ENCODE assay signal across 12 cellular contexts in the genomic region with DNA sequence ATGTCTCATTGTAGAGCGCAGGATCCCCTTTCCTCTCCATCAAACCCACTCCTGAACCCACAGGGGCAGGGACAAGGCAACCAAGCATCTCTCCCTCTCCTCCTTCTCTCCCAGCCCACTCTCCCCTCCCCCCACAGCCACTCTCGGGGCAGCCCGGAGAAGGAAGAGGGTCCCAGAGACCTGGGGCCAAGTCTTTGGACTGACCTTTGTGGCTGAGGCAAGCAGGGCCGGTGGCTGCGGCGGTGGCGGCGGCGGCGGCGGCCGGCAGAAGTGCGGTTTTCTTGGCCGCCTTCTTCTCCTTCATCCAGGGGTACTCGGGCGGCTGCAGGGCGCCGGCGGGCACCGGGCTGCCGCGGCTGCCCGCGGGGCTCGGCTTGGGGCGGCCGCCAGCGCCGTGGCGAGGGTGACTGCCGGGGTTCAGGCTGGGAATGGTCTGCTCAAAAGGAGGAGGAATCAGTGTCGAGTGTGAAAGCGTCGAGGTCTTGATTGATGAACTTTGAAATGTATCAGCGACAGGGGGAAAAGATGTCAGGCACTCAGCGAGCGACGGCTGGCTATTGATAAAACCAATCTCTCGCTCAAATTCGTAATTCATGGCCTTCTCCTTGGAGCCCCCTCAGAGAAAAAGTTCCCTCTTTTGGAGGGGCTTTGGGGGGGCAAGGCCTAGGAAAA. TPM values are rescaled to one million over a fixed set of nuclear protein-coding genes. Genes with fewer than 3 reads are reported as not detected.
A peak's percentile ranks its signal among the peaks of the same experiment; 100 is the strongest.
DNase-seq lines count a peak whose midpoint lies in the region; ATAC-seq, FAIRE-seq and TF ChIP-seq lines count a peak whose summit lies in the region.
"Had no signal": no experiment of that assay in that cellular context is flagged by ENCODE, and none has a peak within 500 bp of the region (broad histone marks: within the 10 kb centered on the region; RNA-seq: fewer than 3 reads in every experiment).

No MANE protein-coding gene starts in this region.

- peaks cover 85% of the 10 kb centered on the region for H3K27me3 Mint-ChIP-seq in activated T-cell treated with anti-CD3 and anti-CD28 coated beads, Interleukin-2, amount 50 U/mL, for 72 hours (ENCODE audit: low read depth)

- H3K36me3 ChIP-seq in thyroid gland: no peaks in the 10 kb centered on the region

- DNase-seq in activated T-cell treated with anti-CD3 and anti-CD28 coated beads, Interleukin-2, amount 50 U/mL, for 72 hours: no peak
- DNase-seq in activated T-cell treated with anti-CD3 and anti-CD28 coated beads, Interleukin-2, amount 50 U/mL, for 48 hours: no peak
- DNase-seq in dermis blood vessel endothelial cell (peak; percentile 17), medulla oblongata (ENCODE audit: extremely low spot score) (peak; percentile 46), thyroid gland (no peak), GM12892 (ENCODE audit: insufficient read length) (no peak)
- no peak for DNase-seq in effector CD4-positive, alpha-beta T cell

- H3K4me3 Mint-ChIP-seq in activated T-cell treated with anti-CD3 and anti-CD28 coated beads, Interleukin-2, amount 50 U/mL, for 72 hours: peak overlapping the region; percentile 48 to 72

- peak overlapping the region in 1 of 3 donors; percentile 18 for H3K4me3 ChIP-seq in thyroid gland (replicated peaks in 1 of 3)

- peaks cover 44% of the 10 kb centered on the region for H3K4me1 Mint-ChIP-seq in activated T-cell treated with anti-CD3 and anti-CD28 coated beads, Interleukin-2, amount 50 U/mL, for 72 hours (ENCODE audit: low read depth)

- ATAC-seq in activated T-cell treated with anti-CD3 and anti-CD28 coated beads, Interleukin-2, amount 50 U/mL, for 72 hours (replicated peaks in 1 of 2): no peak
- ATAC-seq in HG03342 (IDR thresholded peaks at IDR 0.05; ENCODE audit: unreplicated experiment): no peak
- ATAC-seq: activated CD4-positive, CD25-positive, alpha-beta regulatory T cell treated with anti-CD3 and anti-CD28 coated beads, Interleukin-2, amount 50 U/mL, for 24 hours had no signal

- H3K9me3 ChIP-seq in thyroid gland: no peaks in the 10 kb centered on the region

- intact Hi-C loops in thyroid gland (cut with DNase I): no loop called here

- H3K27me3 ChIP-seq in thyroid gland: peaks cover 54% of the 10 kb centered on the region

- peak overlapping the region in 2 of 3 donors; percentile 53 to 83 for H3K27ac ChIP-seq in thyroid gland

- H3K36me3 Mint-ChIP-seq in activated T-cell treated with anti-CD3 and anti-CD28 coated beads, Interleukin-2, amount 50 U/mL, for 72 hours (ENCODE audit: insufficient read depth in 2 of 2): peaks cover 1 to 4% of the 10 kb centered on the region in 2 donors

- no peaks in the 10 kb centered on the region for H3K9me3 Mint-ChIP-seq in activated T-cell treated with anti-CD3 and anti-CD28 coated beads, Interleukin-2, amount 50 U/mL, for 72 hours

- TF ChIP-seq CTCF in thyroid gland (IDR thresholded peaks at IDR 0.05): no peak

- H3K4me1 ChIP-seq in thyroid gland: peaks cover 0 to 2% of the 10 kb centered on the region in 2 donors

- WGBS in thyroid gland, 2 donors: 5 to 7% methylated on average over 35 to 38 of the region's 40 CpGs

- H3K27ac Mint-ChIP-seq in activated T-cell treated with anti-CD3 and anti-CD28 coated beads, Interleukin-2, amount 50 U/mL, for 72 hours: no peak overlapping the region

- TF ChIP-seq POLR2A in thyroid gland (IDR thresholded peaks at IDR 0.05): no peak
- TF ChIP-seq POLR2A in GM12892 (IDR thresholded peaks at IDR 0.05; ENCODE audit: low read depth, low read length): no peak

- no peak for FAIRE-seq in GM12892 (lab: Jason Lieb, UNC)
- FAIRE-seq: A204.1, GM19239 had no signal

RNA-seq across cellular contexts. Expression of a gene that starts 0.4 kb away (rescaled TPM):
- total RNA-seq in activated T-cell treated with anti-CD3 and anti-CD28 coated beads, Interleukin-2, amount 50 U/mL, for 72 hours: not detected
- total RNA-seq in dermis blood vessel endothelial cell: 0.33 and 0.34 TPM in 2 replicates
- 1 to 10 TPM in 2 of 4 donors, under 1 TPM in 2; 0.73 to 2.7 (median 1.7) TPM for total RNA-seq in thyroid gland
- not detected for polyA plus RNA-seq in GM12892 (2012; ENCODE audit: missing spikeins)
- total RNA-seq: temporal lobe had no signal

RNA-seq across cellular contexts. Expression of a gene that starts 6.2 kb away (rescaled TPM):
- total RNA-seq in activated T-cell treated with anti-CD3 and anti-CD28 coated beads, Interleukin-2, amount 50 U/mL, for 72 hours: under 1 TPM; 0.58 to 0.69 TPM
- 0.68 and 0.84 TPM in 2 replicates for total RNA-seq in dermis blood vessel endothelial cell
- total RNA-seq in thyroid gland: under 1 TPM in 2 of 4 donors, not detected in 2; 0.67 to 0.78 TPM
- not detected for polyA plus RNA-seq in GM12892 (2012; ENCODE audit: missing spikeins)
- total RNA-seq: temporal lobe had no signal

RNA-seq across cellular contexts. Expression of a gene that starts 28.5 kb away (rescaled TPM):
- total RNA-seq in activated T-cell treated with anti-CD3 and anti-CD28 coated beads, Interleukin-2, amount 50 U/mL, for 72 hours: under 1 TPM in 1 of 2 donors, not detected in 1; 0.79 TPM
- total RNA-seq in dermis blood vessel endothelial cell (0.34 and 0.65 TPM in 2 replicates), thyroid gland (1 to 10 TPM in 3 of 4 donors, under 1 TPM in 1; 0.56 to 2.1 (median 1.3) TPM)
- polyA plus RNA-seq in GM12892 (2012; ENCODE audit: missing spikeins): not detected
- total RNA-seq: temporal lobe had no signal

RNA-seq across cellular contexts. Expression of a gene that starts 41.4 kb away (rescaled TPM):
- under 1 TPM in 1 of 2 donors, not detected in 1; 0.14 TPM for total RNA-seq in activated T-cell treated with anti-CD3 and anti-CD28 coated beads, Interleukin-2, amount 50 U/mL, for 72 hours
- total RNA-seq in dermis blood vessel endothelial cell: 5.6 and 6.1 TPM in 2 replicates
- total RNA-seq in thyroid gland: 1 to 10 TPM; 2.0 to 4.4 (median 3.3) TPM
- polyA plus RNA-seq in GM12892 (2012; ENCODE audit: missing spikeins): not detected
- total RNA-seq: temporal lobe had no signal

RNA-seq across cellular contexts. Expression of a gene that starts 45.5 kb away (rescaled TPM):
- under 1 TPM in 1 of 2 donors, not detected in 1; 0.31 TPM for total RNA-seq in activated T-cell treated with anti-CD3 and anti-CD28 coated beads, Interleukin-2, amount 50 U/mL, for 72 hours
- total RNA-seq in dermis blood vessel endothelial cell: 2.9 and 8.6 TPM in 2 replicates
- total RNA-seq in thyroid gland: 1 to 10 TPM in 2 of 4 donors, not detected in 2; 1.1 to 1.6 TPM
- not detected for polyA plus RNA-seq in GM12892 (2012; ENCODE audit: missing spikeins)
- total RNA-seq: temporal lobe had no signal

Comparison
In these comparisons a context has a peak if more than half of its experiments do, and no peak if none do; other contexts are left out.
1. DNase-seq: peak in dermis blood vessel endothelial cell (single experiment) and medulla oblongata (single experiment); none in activated T-cell treated with anti-CD3 and anti-CD28 coated beads, Interleukin-2, amount 50 U/mL, for 72 hours (0 of 2), activated T-cell treated with anti-CD3 and anti-CD28 coated beads, Interleukin-2, amount 50 U/mL, for 48 hours (0 of 2), thyroid gland (0 of 2), GM12892 (single experiment) and effector CD4-positive, alpha-beta T cell (single experiment).